In genomic region chr14:90796319-90796718, GRCh38 we compare ENCODE assay signal across 1 cellular context.
TF ChIP-seq lines count a peak whose summit lies in the region.

No MANE protein-coding gene starts in this region.

TF ChIP-seq in SK-N-SH, 30 proteins besides CTCF, POLR2A, EP300 and RAD21 (continued from another document):
- no peak for TF ChIP-seq IRF3 (IDR thresholded peaks at IDR 0.05; ENCODE audit: low read depth, low read length)
- TF ChIP-seq SIN3A (IDR thresholded peaks at IDR 0.05; ENCODE audit: borderline replicate concordance, low read depth, low read length): no peak
- no peak for TF ChIP-seq MEF2A (IDR thresholded peaks at IDR 0.05; ENCODE audit: borderline replicate concordance, low read depth)
- no peak for TF ChIP-seq RCOR1 (IDR thresholded peaks at IDR 0.05; ENCODE audit: low read length)
- TF ChIP-seq FOSL2 (IDR thresholded peaks at IDR 0.05; ENCODE audit: borderline replicate concordance, low read depth): no peak
- no peak for TF ChIP-seq FOXJ3 (CRISPR knock-in tag; IDR thresholded peaks at IDR 0.05)
- no peak for TF ChIP-seq MXI1 (IDR thresholded peaks at IDR 0.05; ENCODE audit: low read depth, low read length)
- TF ChIP-seq, protein P1, sequence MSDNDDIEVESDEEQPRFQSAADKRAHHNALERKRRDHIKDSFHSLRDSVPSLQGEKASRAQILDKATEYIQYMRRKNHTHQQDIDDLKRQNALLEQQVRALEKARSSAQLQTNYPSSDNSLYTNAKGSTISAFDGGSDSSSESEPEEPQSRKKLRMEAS (IDR thresholded peaks at IDR 0.05; ENCODE audit: low read depth): no peak
- TF ChIP-seq NFIC (IDR thresholded peaks at IDR 0.05; ENCODE audit: borderline replicate concordance): no peak
- no peak for TF ChIP-seq REST (IDR thresholded peaks at IDR 0.05; ENCODE audit: low read depth, low read length)
- no peak for TF ChIP-seq RXRA (IDR thresholded peaks at IDR 0.05; ENCODE audit: borderline replicate concordance, low read depth)
- no peak for TF ChIP-seq NRF1 (IDR thresholded peaks at IDR 0.05; ENCODE audit: low read depth, low read length)
- no peak for TF ChIP-seq TCF12 (IDR thresholded peaks at IDR 0.05)
- no peak for TF ChIP-seq SMC3 (IDR thresholded peaks at IDR 0.05; ENCODE audit: low read depth, low read length)
- no peak for TF ChIP-seq RFX5 (IDR thresholded peaks at IDR 0.05; ENCODE audit: low read length)
